In the genomic region with DNA sequence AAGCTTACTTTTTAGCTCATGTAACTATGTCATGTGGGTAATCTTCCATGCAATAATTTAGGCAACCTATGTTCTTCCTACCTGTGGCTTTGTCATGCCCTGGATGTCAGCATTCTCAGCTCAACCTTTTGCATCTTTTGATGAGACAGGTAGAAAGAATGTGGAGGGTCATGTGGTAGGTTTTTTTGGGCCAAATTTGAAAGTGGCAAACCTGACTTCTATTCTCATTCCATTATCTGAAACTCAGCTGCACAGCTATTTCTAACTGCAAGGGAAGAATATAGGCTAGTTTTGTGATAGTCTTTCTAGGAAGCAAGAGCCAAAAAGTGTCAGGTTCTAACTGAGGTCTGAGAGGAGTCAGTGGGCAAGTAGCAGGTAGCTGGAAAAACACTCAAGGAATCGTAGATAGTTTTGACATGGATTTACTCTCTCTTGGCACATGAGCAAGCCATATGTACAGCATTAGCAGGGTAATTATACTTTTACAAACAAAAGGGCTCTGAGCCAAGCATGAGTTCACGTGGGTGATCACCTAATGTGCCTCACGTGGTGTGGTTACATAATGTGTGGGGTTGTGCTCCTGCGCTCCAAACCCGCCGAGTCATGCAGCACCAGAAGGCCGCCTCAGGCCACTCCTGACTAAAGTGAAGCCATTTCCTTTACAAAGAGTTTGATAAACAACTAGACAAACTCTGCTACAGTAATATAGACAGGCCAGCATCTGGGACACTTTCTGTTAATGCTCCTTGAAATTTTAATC, we compare ENCODE assay signal across 12 cellular contexts.
DNase-seq lines count a peak whose midpoint lies in the region; ATAC-seq, FAIRE-seq and TF ChIP-seq lines count a peak whose summit lies in the region.
"Had no signal": no experiment of that assay in that cellular context is flagged by ENCODE, and none has a peak within 500 bp of the region (broad histone marks: within the 10 kb centered on the region; RNA-seq: fewer than 3 reads in every experiment).

No MANE protein-coding gene starts in this region.

- no peak for FAIRE-seq in small intestine (lab: Jason Lieb, UNC)
- FAIRE-seq: pancreas had no signal

- intact Hi-C loops in left ventricle myocardium superior (cut with micrococcal nuclease) (no loop called here), left ventricle myocardium inferior (cut with micrococcal nuclease) (no loop called here), left lung (cut with DNase I) (no loop called here)

- H3K9ac ChIP-seq in stomach smooth muscle (ENCODE audit: low read length in 2 of 2), result no peak overlapping the region

- H3K36me3 ChIP-seq in left ventricle myocardium inferior, result no peaks in the 10 kb centered on the region
- H3K36me3 ChIP-seq in stomach smooth muscle (ENCODE audit: control insufficient read depth in 2 of 2, insufficient read depth in 2 of 2, low read length in 2 of 2), result no peaks in the 10 kb centered on the region
- no peaks in the 10 kb centered on the region for H3K36me3 ChIP-seq in left lung
- no peaks in the 10 kb centered on the region for H3K36me3 ChIP-seq in small intestine (ENCODE audit: control insufficient read depth in 2 of 2, insufficient read depth in 2 of 2, low read length in 2 of 2)
- H3K36me3 ChIP-seq: pancreas, Peyer's patch had no signal

- no peak overlapping the region for H3K27ac ChIP-seq in left ventricle myocardium inferior (replicated peaks)
- peak overlapping the region; percentile 3 for H3K27ac ChIP-seq in stomach smooth muscle (ENCODE audit: low read length)
- H3K27ac ChIP-seq in left lung, result no peak overlapping the region
- H3K27ac ChIP-seq in small intestine (ENCODE audit: low read depth in 1 of 2, low read length in 1 of 2), result no peak overlapping the region
- H3K27ac ChIP-seq: body of pancreas, pancreas, Peyer's patch had no signal

- no peaks in the 10 kb centered on the region for H3K9me3 ChIP-seq in left ventricle myocardium inferior (replicated peaks)
- no peaks in the 10 kb centered on the region for H3K9me3 ChIP-seq in stomach smooth muscle (ENCODE audit: control insufficient read depth in 2 of 2, low read length in 2 of 2)
- H3K9me3 ChIP-seq in left lung, result no peaks in the 10 kb centered on the region
- H3K9me3 ChIP-seq in small intestine (ENCODE audit: control insufficient read depth, low read depth), result no peaks in the 10 kb centered on the region
- H3K9me3 ChIP-seq: body of pancreas, pancreas, Peyer's patch had no signal

- H3K4me1 ChIP-seq in left ventricle myocardium inferior (no peaks in the 10 kb centered on the region), stomach smooth muscle (ENCODE audit: control insufficient read depth, insufficient read depth, low read length) (no peaks in the 10 kb centered on the region), left lung (no peaks in the 10 kb centered on the region), small intestine (ENCODE audit: control insufficient read depth in 2 of 2, insufficient read depth in 1 of 2, low read depth in 1 of 2, low read length in 1 of 2) (no peaks in the 10 kb centered on the region)
- H3K4me1 ChIP-seq: Peyer's patch had no signal

- H3K27me3 ChIP-seq in left ventricle myocardium inferior (ENCODE audit: low read depth) (no peaks in the 10 kb centered on the region), stomach smooth muscle (ENCODE audit: control insufficient read depth in 1 of 2, insufficient read depth in 2 of 2, low read length in 2 of 2) (no peaks in the 10 kb centered on the region), left lung (no peaks in the 10 kb centered on the region), small intestine (ENCODE audit: control insufficient read depth in 2 of 2, insufficient read depth in 2 of 2, low read length in 2 of 2) (no peaks in the 10 kb centered on the region)
- H3K27me3 ChIP-seq: body of pancreas, pancreas, Peyer's patch had no signal

- ATAC-seq in left ventricle myocardium superior (peak; percentile 27), esophagus mucosa (peak; percentile 89), left lung (no peak), GM18907 (IDR thresholded peaks at IDR 0.05; ENCODE audit: unreplicated experiment) (no peak)
- ATAC-seq: body of pancreas, HCT116, pancreas had no signal

- H3K4me3 ChIP-seq in left ventricle myocardium inferior, result no peak overlapping the region
- H3K4me3 ChIP-seq in stomach smooth muscle (ENCODE audit: low read length in 2 of 2), result no peak overlapping the region
- no peak overlapping the region for H3K4me3 ChIP-seq in left lung
- H3K4me3 ChIP-seq in small intestine (ENCODE audit: low read depth in 1 of 2, low read length in 2 of 2), result no peak overlapping the region
- H3K4me3 ChIP-seq: body of pancreas, pancreas, Peyer's patch had no signal

- DNase-seq in left ventricle myocardium superior (no peak), left ventricle myocardium inferior (no peak), OCI-M1 (lab: John Stamatoyannopoulos, UW) (peak; percentile 7), left lung (no peak), small intestine (no peak)
- DNase-seq: body of pancreas, pancreas, Peyer's patch had no signal

- TF ChIP-seq CTCF in left ventricle myocardium inferior (IDR thresholded peaks at IDR 0.05; ENCODE audit: borderline replicate concordance), result no peak
- no peak for TF ChIP-seq CTCF in left lung (IDR thresholded peaks at IDR 0.05)

- 70 to 86% (median 85%) methylated on average over 7 of the region's 7 CpGs for WGBS in small intestine, 3 donors

Comparison
In these comparisons a context has a peak if more than half of its experiments do, and no peak if none do; other contexts are left out.
1. ATAC-seq: peak in left ventricle myocardium superior (single experiment) and esophagus mucosa (single experiment); none in left lung (single experiment) and GM18907 (single experiment).